In the genomic region with DNA sequence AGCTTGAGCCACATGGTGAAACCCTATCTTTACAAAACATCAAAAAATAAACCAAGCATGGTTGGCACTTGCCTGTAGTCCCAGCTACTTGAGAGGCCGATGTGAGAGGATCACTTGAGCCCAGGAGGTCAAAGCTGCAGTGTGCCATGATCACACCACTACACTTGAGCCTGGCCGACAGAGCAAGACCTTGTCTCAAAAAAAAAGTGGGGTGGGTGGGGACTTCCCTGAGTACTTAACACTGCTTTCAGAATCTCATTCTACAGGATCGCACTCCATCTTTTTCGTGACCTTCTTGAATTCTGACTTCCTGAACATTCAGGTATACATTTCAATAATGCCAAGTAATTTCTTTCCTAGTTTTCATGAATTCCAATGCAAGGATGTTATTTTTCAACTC, we compare ENCODE assay signal across 23 cellular contexts.
DNase-seq lines count a peak whose midpoint lies in the region; ATAC-seq, FAIRE-seq and TF ChIP-seq lines count a peak whose summit lies in the region.
"Had no signal": no experiment of that assay in that cellular context is flagged by ENCODE, and none has a peak within 500 bp of the region (broad histone marks: within the 10 kb centered on the region; RNA-seq: fewer than 3 reads in every experiment).

No MANE protein-coding gene starts in this region.

- no peaks in the 10 kb centered on the region for H3K27me3 ChIP-seq in hepatocyte
- H3K27me3 ChIP-seq: BLaER1 had no signal

- no peaks in the 10 kb centered on the region for H4K20me1 ChIP-seq in hepatocyte (ENCODE audit: insufficient read depth, poor library complexity, severe bottlenecking)
- H4K20me1 ChIP-seq: BLaER1 had no signal

- H3K9me3 Mint-ChIP-seq in activated CD8-positive, alpha-beta T cell treated with anti-CD3 and anti-CD28 coated beads for 36 hours: no peaks in the 10 kb centered on the region
- H3K9me3 Mint-ChIP-seq in activated CD8-positive, alpha-beta T cell treated with anti-CD3 and anti-CD28 coated beads, Interleukin-2, amount 10 ng/mL, durations not matched to agents 7 days and 5 days (ENCODE audit: insufficient read depth): no peaks in the 10 kb centered on the region
- H3K9me3 Mint-ChIP-seq in activated T-helper 1 cell treated with anti-CD3 and anti-CD28 coated beads, Interleukin-12 subunit alpha, Interleukin-12 subunit beta, Interleukin-2, Interleukin-4 antibody, amounts not matched to agents 30 ng/mL and 10 ng/mL and 1 ng/mL, durations not matched to agents 14 hours and 24 hours and 36 hours: no peaks in the 10 kb centered on the region
- H3K9me3 Mint-ChIP-seq: CD4-positive, alpha-beta memory T cell had no signal

- H3K27ac ChIP-seq in A549 (peak overlapping the region; percentile 65 to 68; a peak in 5 of 6 replicates), hepatocyte (peak overlapping the region; percentile 20), coronary artery (no peak overlapping the region)
- H3K27ac ChIP-seq: BLaER1 had no signal

- DNase-seq in activated CD8-positive, alpha-beta T cell treated with anti-CD3 and anti-CD28 coated beads for 36 hours: no peak
- no peak for DNase-seq in activated CD8-positive, alpha-beta T cell treated with anti-CD3 and anti-CD28 coated beads, Interleukin-2, amount 10 ng/mL, durations not matched to agents 7 days and 5 days
- DNase-seq in A549 (ENCODE audit: low read depth in 1 of 2, low spot score in 1 of 2) (no peak), hepatocyte (ENCODE audit: low spot score) (no peak), RCC 7860 (ENCODE audit: low spot score) (no peak), coronary artery (ENCODE audit: low spot score) (no peak)
- no peak for DNase-seq in activated T-helper 1 cell treated with anti-CD3 and anti-CD28 coated beads, Interleukin-12 subunit alpha, Interleukin-12 subunit beta, Interleukin-2, Interleukin-4 antibody, amounts not matched to agents 30 ng/mL and 10 ng/mL and 1 ng/mL, durations not matched to agents 14 hours and 24 hours and 36 hours (ENCODE audit: low spot score)
- DNase-seq: CD4-positive, alpha-beta memory T cell; DMS153; GDM1; GOT3; NCI-H1092 treated with DMSO at 0.1 percent for 48 hours; NCI-H146; NCI-H2029 treated with DMSO at 0.1 percent for 48 hours; NCI-H2171 treated with DMSO at 0.1 percent for 48 hours; NCI-H446; NCI-H526 treated with DMSO at 0.1 percent for 48 hours; NK-92 treated with Interleukin-12 subunit alpha and Interleukin-12 subunit beta, amount 100 ng/mL, for 24 hours; Right ventricle myocardium superior had no signal

- H3K4me3 ChIP-seq in A549 (no peak overlapping the region), hepatocyte (no peak overlapping the region), coronary artery (no peak overlapping the region)
- H3K4me3 ChIP-seq: BLaER1 had no signal

- no peak for ATAC-seq in activated CD8-positive, alpha-beta T cell treated with anti-CD3 and anti-CD28 coated beads for 36 hours
- ATAC-seq in activated CD8-positive, alpha-beta T cell treated with anti-CD3 and anti-CD28 coated beads, Interleukin-2, amount 10 ng/mL, durations not matched to agents 7 days and 5 days: no peak
- no peak for ATAC-seq in A549
- no peak for ATAC-seq in HG03469 (IDR thresholded peaks at IDR 0.05; ENCODE audit: unreplicated experiment)
- ATAC-seq: HCT116 had no signal

- H3K4me2 ChIP-seq in A549 (peak overlapping the region; percentile 48), hepatocyte (no peak overlapping the region)
- H3K4me2 ChIP-seq: BLaER1 had no signal

- peaks cover 13% of the 10 kb centered on the region for H3K36me3 Mint-ChIP-seq in activated CD8-positive, alpha-beta T cell treated with anti-CD3 and anti-CD28 coated beads for 36 hours (ENCODE audit: low read depth)
- H3K36me3 Mint-ChIP-seq in activated CD8-positive, alpha-beta T cell treated with anti-CD3 and anti-CD28 coated beads, Interleukin-2, amount 10 ng/mL, durations not matched to agents 7 days and 5 days (ENCODE audit: low read depth): peaks cover 5% of the 10 kb centered on the region
- peaks cover 21% of the 10 kb centered on the region for H3K36me3 Mint-ChIP-seq in activated T-helper 1 cell treated with anti-CD3 and anti-CD28 coated beads, Interleukin-12 subunit alpha, Interleukin-12 subunit beta, Interleukin-2, Interleukin-4 antibody, amounts not matched to agents 30 ng/mL and 10 ng/mL and 1 ng/mL, durations not matched to agents 14 hours and 24 hours and 36 hours (ENCODE audit: low read depth)

- H3K9me3 ChIP-seq in A549 (no peaks in the 10 kb centered on the region), hepatocyte (ENCODE audit: low read depth) (no peaks in the 10 kb centered on the region)
- H3K9me3 ChIP-seq: BLaER1 had no signal

- POLR2A ChIA-PET in activated CD8-positive, alpha-beta T cell treated with anti-CD3 and anti-CD28 coated beads for 36 hours (lab: Charles Lee): interaction anchor here (0.9 to 1.1 kb wide), 2 partner anchors 84 to 92 kb away, joined by 3 read pairs; no protein-coding TSS in a partner anchor
- POLR2A ChIA-PET in activated CD8-positive, alpha-beta T cell treated with anti-CD3 and anti-CD28 coated beads, Interleukin-2, amount 10 ng/mL, durations not matched to agents 7 days and 5 days (lab: Charles Lee): no interaction called here
- POLR2A ChIA-PET in A549 (lab: Yijun Ruan, JAX): interaction anchor here (1.6 kb wide), 1 partner anchor 27 kb away, joined by 6 read pairs; no protein-coding TSS in a partner anchor

- H3K9me2 ChIP-seq in hepatocyte (replicated peaks; ENCODE audit: insufficient read depth): no peaks in the 10 kb centered on the region

- no peak for FAIRE-seq in A549 (lab: Jason Lieb, UNC)
- no peak for FAIRE-seq in RCC 7860 (lab: Jason Lieb, UNC)
- FAIRE-seq: A204.1 had no signal

- H3K4me3 Mint-ChIP-seq in activated CD8-positive, alpha-beta T cell treated with anti-CD3 and anti-CD28 coated beads for 36 hours: no peak overlapping the region
- H3K4me3 Mint-ChIP-seq in activated CD8-positive, alpha-beta T cell treated with anti-CD3 and anti-CD28 coated beads, Interleukin-2, amount 10 ng/mL, durations not matched to agents 7 days and 5 days: no peak overlapping the region
- no peak overlapping the region for H3K4me3 Mint-ChIP-seq in activated T-helper 1 cell treated with anti-CD3 and anti-CD28 coated beads, Interleukin-12 subunit alpha, Interleukin-12 subunit beta, Interleukin-2, Interleukin-4 antibody, amounts not matched to agents 30 ng/mL and 10 ng/mL and 1 ng/mL, durations not matched to agents 14 hours and 24 hours and 36 hours
- H3K4me3 Mint-ChIP-seq: CD4-positive, alpha-beta memory T cell had no signal

- CTCF ChIA-PET in activated CD8-positive, alpha-beta T cell treated with anti-CD3 and anti-CD28 coated beads for 36 hours (lab: Charles Lee): interaction anchor here (0.9 kb wide), 1 partner anchor 92 kb away, joined by 3 read pairs; no protein-coding TSS in a partner anchor
- CTCF ChIA-PET in activated CD8-positive, alpha-beta T cell treated with anti-CD3 and anti-CD28 coated beads, Interleukin-2, amount 10 ng/mL, durations not matched to agents 7 days and 5 days (lab: Charles Lee): no interaction called here
- CTCF ChIA-PET in A549 (lab: Yijun Ruan, JAX): interaction anchor here (1.0 to 3.0 kb wide), 6 partner anchors 16 to 118 kb away, joined by 3 to 18 read pairs (median 4); no protein-coding TSS in a partner anchor

- H3K79me2 ChIP-seq in hepatocyte: no peaks in the 10 kb centered on the region

- no peaks in the 10 kb centered on the region for H3K36me3 ChIP-seq in hepatocyte (replicated peaks; ENCODE audit: insufficient read depth, low read depth)

- intact Hi-C loops in activated CD8-positive, alpha-beta T cell treated with anti-CD3 and anti-CD28 coated beads for 36 hours (cut with micrococcal nuclease): no loop called here
- intact Hi-C loops in activated T-helper 1 cell treated with anti-CD3 and anti-CD28 coated beads, Interleukin-12 subunit alpha, Interleukin-12 subunit beta, Interleukin-2, Interleukin-4 antibody, amounts not matched to agents 30 ng/mL and 10 ng/mL and 1 ng/mL, durations not matched to agents 14 hours and 24 hours and 36 hours (cut with micrococcal nuclease): loop anchor here (1.0 to 2.0 kb wide), 2 partner anchors 81 to 92 kb away; partner anchors contain the start of gene PDE8A

- peaks cover 27% of the 10 kb centered on the region for H3K4me1 ChIP-seq in A549
- H3K4me1 ChIP-seq in hepatocyte (ENCODE audit: insufficient read depth): no peaks in the 10 kb centered on the region
- H3K4me1 ChIP-seq: BLaER1 had no signal

- peak overlapping the region; percentile 55 for H3K27ac Mint-ChIP-seq in activated CD8-positive, alpha-beta T cell treated with anti-CD3 and anti-CD28 coated beads for 36 hours
- no peak overlapping the region for H3K27ac Mint-ChIP-seq in activated CD8-positive, alpha-beta T cell treated with anti-CD3 and anti-CD28 coated beads, Interleukin-2, amount 10 ng/mL, durations not matched to agents 7 days and 5 days
- H3K27ac Mint-ChIP-seq in activated T-helper 1 cell treated with anti-CD3 and anti-CD28 coated beads, Interleukin-12 subunit alpha, Interleukin-12 subunit beta, Interleukin-2, Interleukin-4 antibody, amounts not matched to agents 30 ng/mL and 10 ng/mL and 1 ng/mL, durations not matched to agents 14 hours and 24 hours and 36 hours: peak overlapping the region; percentile 87

- WGBS in A549 (ENCODE audit: missing lambda C conversion rate): 90% methylated on average over 4 of the region's 4 CpGs
- 98% methylated on average over 4 of the region's 4 CpGs for WGBS in hepatocyte (ENCODE audit: low lambda C conversion rate, missing lambda C conversion rate)

- H2AFZ ChIP-seq in hepatocyte: no peak overlapping the region

- TF ChIP-seq POLR2A in A549 (IDR thresholded peaks at IDR 0.05; ENCODE audit: low read length): no peak

- no peak for TF ChIP-seq RAD21 in A549 (conservative IDR thresholded peaks at IDR 0.05 in 1 of 2, IDR thresholded peaks at IDR 0.05 in 1 of 2)

- H3K4me1 Mint-ChIP-seq in activated CD8-positive, alpha-beta T cell treated with anti-CD3 and anti-CD28 coated beads for 36 hours (ENCODE audit: low read depth): peaks cover 14% of the 10 kb centered on the region
- H3K4me1 Mint-ChIP-seq in activated CD8-positive, alpha-beta T cell treated with anti-CD3 and anti-CD28 coated beads, Interleukin-2, amount 10 ng/mL, durations not matched to agents 7 days and 5 days (ENCODE audit: low read depth): peaks cover 4% of the 10 kb centered on the region
- peaks cover 13% of the 10 kb centered on the region for H3K4me1 Mint-ChIP-seq in activated T-helper 1 cell treated with anti-CD3 and anti-CD28 coated beads, Interleukin-12 subunit alpha, Interleukin-12 subunit beta, Interleukin-2, Interleukin-4 antibody, amounts not matched to agents 30 ng/mL and 10 ng/mL and 1 ng/mL, durations not matched to agents 14 hours and 24 hours and 36 hours (ENCODE audit: low read depth)

- no peak for TF ChIP-seq EP300 in A549 (IDR thresholded peaks at IDR 0.05)

- TF ChIP-seq CTCF in activated CD8-positive, alpha-beta T cell treated with anti-CD3 and anti-CD28 coated beads for 36 hours (IDR thresholded peaks at IDR 0.05): no peak
- no peak for TF ChIP-seq CTCF in A549 (IDR thresholded peaks at IDR 0.05)
- TF ChIP-seq CTCF in hepatocyte (IDR thresholded peaks at IDR 0.05; ENCODE audit: poor library complexity): no peak
- no peak for TF ChIP-seq CTCF in coronary artery (IDR thresholded peaks at IDR 0.05)

- no peaks in the 10 kb centered on the region for H3K27me3 Mint-ChIP-seq in activated CD8-positive, alpha-beta T cell treated with anti-CD3 and anti-CD28 coated beads for 36 hours
- no peaks in the 10 kb centered on the region for H3K27me3 Mint-ChIP-seq in activated CD8-positive, alpha-beta T cell treated with anti-CD3 and anti-CD28 coated beads, Interleukin-2, amount 10 ng/mL, durations not matched to agents 7 days and 5 days (ENCODE audit: low read depth)
- H3K27me3 Mint-ChIP-seq in activated T-helper 1 cell treated with anti-CD3 and anti-CD28 coated beads, Interleukin-12 subunit alpha, Interleukin-12 subunit beta, Interleukin-2, Interleukin-4 antibody, amounts not matched to agents 30 ng/mL and 10 ng/mL and 1 ng/mL, durations not matched to agents 14 hours and 24 hours and 36 hours (ENCODE audit: insufficient read depth): no peaks in the 10 kb centered on the region
- H3K27me3 Mint-ChIP-seq: CD4-positive, alpha-beta memory T cell had no signal

Comparison
In these comparisons a context has a peak if more than half of its experiments do, and no peak if none do; other contexts are left out.
1. H3K27ac ChIP-seq: peak in A549 (2 of 2) and hepatocyte (single experiment); none in coronary artery (0 of 2).